8 cellular contexts compared by ENCODE assay signal in genomic region chr16:56576585-56577299, GRCh38. TPM values are rescaled to one million over a fixed set of nuclear protein-coding genes. Genes with fewer than 3 reads are reported as not detected.
DNase-seq lines count a peak whose midpoint lies in the region; ATAC-seq, FAIRE-seq and TF ChIP-seq lines count a peak whose summit lies in the region.

No MANE protein-coding gene starts in this region.

- H3K4me1 ChIP-seq in effector memory CD4-positive, alpha-beta T cell (ENCODE audit: control insufficient read depth, insufficient read depth, low read length, poor library complexity, severe bottlenecking), result no peaks in the 10 kb centered on the region

- no peak overlapping the region for H3K27ac ChIP-seq in effector memory CD4-positive, alpha-beta T cell (ENCODE audit: insufficient read depth, low read length, poor library complexity, severe bottlenecking)

- H3K4me3 ChIP-seq in effector memory CD4-positive, alpha-beta T cell (ENCODE audit: insufficient read depth, low read depth, low read length, poor library complexity, severe bottlenecking), result no peak overlapping the region

- DNase-seq in GM12892 (ENCODE audit: insufficient read length) (peak; percentile 46), NCI-H345 treated with DMSO at 0.1 percent for 48 hours (lab: John Stamatoyannopoulos, UW; ENCODE audit: unreplicated experiment) (peak; percentile 30), mesenteric fat pad (ENCODE audit: low spot score) (peak; percentile 90)
- DNase-seq in activated CD4-positive, alpha-beta memory T cell treated with anti-CD3 and anti-CD28 coated beads for 36 hours, result peak; percentile 94
- peak; percentile 68 to 79 (median 73) for DNase-seq in effector memory CD4-positive, alpha-beta T cell
- DNase-seq in stimulated activated CD8-positive, alpha-beta memory T cell treated with anti-CD3 and anti-CD28 coated beads, Interleukin-4, amount 100 ng/mL, for 4 hours (ENCODE audit: low read depth in 2 of 2, low spot score in 1 of 2), result peak; percentile 47 to 74

- POLR2A ChIA-PET in activated CD4-positive, alpha-beta memory T cell treated with anti-CD3 and anti-CD28 coated beads for 36 hours (lab: Charles Lee), result no interaction called here

- H3K36me3 Mint-ChIP-seq in activated CD4-positive, alpha-beta memory T cell treated with anti-CD3 and anti-CD28 coated beads for 36 hours, result no peaks in the 10 kb centered on the region

- CTCF ChIA-PET in activated CD4-positive, alpha-beta memory T cell treated with anti-CD3 and anti-CD28 coated beads for 36 hours (lab: Charles Lee), result interaction anchor here (0.6 to 5.0 kb wide), 30 partner anchors 9 to 293 kb away, joined by 3 to 140 read pairs (median 4); partner anchors contain the start of genes MT1E and MT2A

- no peaks in the 10 kb centered on the region for H3K36me3 ChIP-seq in effector memory CD4-positive, alpha-beta T cell (ENCODE audit: control insufficient read depth, insufficient read depth, low read length)

- no peak overlapping the region for H3K4me3 Mint-ChIP-seq in activated CD4-positive, alpha-beta memory T cell treated with anti-CD3 and anti-CD28 coated beads for 36 hours

- H3K27ac Mint-ChIP-seq in activated CD4-positive, alpha-beta memory T cell treated with anti-CD3 and anti-CD28 coated beads for 36 hours, result no peak overlapping the region

- no peaks in the 10 kb centered on the region for H3K27me3 Mint-ChIP-seq in activated CD4-positive, alpha-beta memory T cell treated with anti-CD3 and anti-CD28 coated beads for 36 hours

- no peak for TF ChIP-seq POLR2A in GM12892 (IDR thresholded peaks at IDR 0.05; ENCODE audit: low read depth, low read length)

- intact Hi-C loops in activated CD4-positive, alpha-beta memory T cell treated with anti-CD3 and anti-CD28 coated beads for 36 hours (cut with micrococcal nuclease), result loop anchor here (1.0 to 5.0 kb wide), 4 partner anchors 32 to 291 kb away; partner anchors contain the start of genes MT2A and SLC12A3

- H3K27me3 ChIP-seq in effector memory CD4-positive, alpha-beta T cell (replicated peaks; ENCODE audit: control insufficient read depth, insufficient read depth, low read length, poor library complexity, severe bottlenecking), result no peaks in the 10 kb centered on the region

- peak; percentile 84 for ATAC-seq in HG02885 (IDR thresholded peaks at IDR 0.05; ENCODE audit: poor library complexity, unreplicated experiment)
- ATAC-seq in GM18519 (IDR thresholded peaks at IDR 0.05; ENCODE audit: low FRiP score, unreplicated experiment), result no peak

- H3K9me3 ChIP-seq in effector memory CD4-positive, alpha-beta T cell (ENCODE audit: control insufficient read depth, low read length), result no peaks in the 10 kb centered on the region

- peaks cover 10% of the 10 kb centered on the region for H3K9me3 Mint-ChIP-seq in activated CD4-positive, alpha-beta memory T cell treated with anti-CD3 and anti-CD28 coated beads for 36 hours

- peaks cover 4% of the 10 kb centered on the region for H3K4me1 Mint-ChIP-seq in activated CD4-positive, alpha-beta memory T cell treated with anti-CD3 and anti-CD28 coated beads for 36 hours (ENCODE audit: low read depth)

- FAIRE-seq in GM12892 (lab: Jason Lieb, UNC), result peak; percentile 77

RNA-seq across cellular contexts. Expression of gene MT4, which starts 11.9 kb away (rescaled TPM):
- polyA plus RNA-seq in GM12892 (2012; ENCODE audit: missing spikeins), result not detected
- not detected for total RNA-seq in activated CD4-positive, alpha-beta memory T cell treated with anti-CD3 and anti-CD28 coated beads for 36 hours
- not detected for total RNA-seq in mesenteric fat pad

RNA-seq across cellular contexts. Expression of gene MT3, which starts 12.6 kb away (rescaled TPM):
- polyA plus RNA-seq in GM12892 (2012; ENCODE audit: missing spikeins), result not detected
- 1 to 10 TPM; 3.1 to 3.9 TPM for total RNA-seq in activated CD4-positive, alpha-beta memory T cell treated with anti-CD3 and anti-CD28 coated beads for 36 hours
- not detected for total RNA-seq in mesenteric fat pad

RNA-seq across cellular contexts. Expression of gene MT2A, which starts 31.6 kb away (rescaled TPM):
- 24.2 TPM for polyA plus RNA-seq in GM12892 (2012; ENCODE audit: missing spikeins)
- total RNA-seq in activated CD4-positive, alpha-beta memory T cell treated with anti-CD3 and anti-CD28 coated beads for 36 hours, result 100 to 1,000 TPM; 102 to 105 TPM
- total RNA-seq in mesenteric fat pad, result 2,392 TPM

RNA-seq across cellular contexts. Expression of gene MT1E, which starts 48.8 kb away (rescaled TPM):
- polyA plus RNA-seq in GM12892 (2012; ENCODE audit: missing spikeins), result 0.72 TPM
- total RNA-seq in activated CD4-positive, alpha-beta memory T cell treated with anti-CD3 and anti-CD28 coated beads for 36 hours, result 1 to 10 TPM; 4.4 to 4.8 TPM
- total RNA-seq in mesenteric fat pad, result 410 TPM

RNA-seq across cellular contexts. Expression of gene MT1M, which starts 55.7 kb away (rescaled TPM):
- not detected for polyA plus RNA-seq in GM12892 (2012; ENCODE audit: missing spikeins)
- total RNA-seq in activated CD4-positive, alpha-beta memory T cell treated with anti-CD3 and anti-CD28 coated beads for 36 hours, result not detected
- 367 TPM for total RNA-seq in mesenteric fat pad

Comparison
In these comparisons a context has a peak if more than half of its experiments do, and no peak if none do; other contexts are left out.
1. DNase-seq: peak in every context shown above with its lines; median percentile 94 in activated CD4-positive, alpha-beta memory T cell treated with anti-CD3 and anti-CD28 coated beads for 36 hours; 90 in mesenteric fat pad; 73 in effector memory CD4-positive, alpha-beta T cell; 60 in stimulated activated CD8-positive, alpha-beta memory T cell treated with anti-CD3 and anti-CD28 coated beads, Interleukin-4, amount 100 ng/mL, for 4 hours; 46 in GM12892; 30 in NCI-H345 treated with DMSO at 0.1 percent for 48 hours.
2. RNA of gene MT2A, which starts 31.6 kb away (total RNA-seq): 2,392 TPM in mesenteric fat pad (single experiment); 102 to 105 TPM in activated CD4-positive, alpha-beta memory T cell treated with anti-CD3 and anti-CD28 coated beads for 36 hours; every median in the first group is over 10 times any median in the second.